12 cellular contexts compared by ENCODE assay signal in genomic region chr3:126181398-126181725, GRCh38. TPM values are rescaled to one million over a fixed set of nuclear protein-coding genes. Genes with fewer than 3 reads are reported as not detected.
A peak's percentile ranks its signal among the peaks of the same experiment; 100 is the strongest.
DNase-seq lines count a peak whose midpoint lies in the region; ATAC-seq and TF ChIP-seq lines count a peak whose summit lies in the region.
"Had no signal": no experiment of that assay in that cellular context is flagged by ENCODE, and none has a peak within 500 bp of the region (broad histone marks: within the 10 kb centered on the region; RNA-seq: fewer than 3 reads in every experiment).

No MANE protein-coding gene starts in this region.

- no peak for TF ChIP-seq CTCF in left ventricle myocardium inferior (IDR thresholded peaks at IDR 0.05; ENCODE audit: borderline replicate concordance)

- no peak overlapping the region for H3K14ac ChIP-seq in neuronal stem cell (ENCODE audit: low read length)

- H3K4me2 ChIP-seq in neuronal stem cell (ENCODE audit: insufficient read depth, low read length, poor library complexity, severe bottlenecking), result peak overlapping the region; percentile 100

- H3K36me3 ChIP-seq in left ventricle myocardium inferior, result no peaks in the 10 kb centered on the region
- no peaks in the 10 kb centered on the region for H3K36me3 ChIP-seq in neuronal stem cell (replicated peaks in 1 of 2; ENCODE audit: control insufficient read depth in 2 of 2, insufficient read depth in 2 of 2, low read length in 2 of 2)
- H3K36me3 ChIP-seq in aorta (ENCODE audit: control insufficient read depth in 1 of 2, insufficient read depth in 2 of 2, low read length in 1 of 2), result no peaks in the 10 kb centered on the region

- no peak overlapping the region for H2BK5ac ChIP-seq in neuronal stem cell (ENCODE audit: low read length)

- H2BK15ac ChIP-seq in neuronal stem cell (ENCODE audit: low read length), result peak overlapping the region; percentile 1

- H3K27ac ChIP-seq in left ventricle myocardium inferior (replicated peaks) (peak overlapping the region; percentile 93), neuronal stem cell (replicated peaks; ENCODE audit: low read length) (no peak overlapping the region), aorta (ENCODE audit: low read depth in 1 of 2, low read length in 2 of 2) (peak overlapping the region; percentile 0 to 63)

- no peak overlapping the region for H3K4ac ChIP-seq in neuronal stem cell (ENCODE audit: low read length)

- H3K4me1 ChIP-seq in left ventricle myocardium inferior (peaks cover 30% of the 10 kb centered on the region), neuronal stem cell (ENCODE audit: control insufficient read depth in 2 of 2, insufficient read depth in 1 of 2, low read depth in 1 of 2, low read length in 2 of 2) (peaks cover 0 to 8% of the 10 kb centered on the region in 2 donors), aorta (ENCODE audit: control insufficient read depth in 1 of 2, insufficient read depth in 2 of 2, low read length in 2 of 2) (no peaks in the 10 kb centered on the region)

- H3K9me3 ChIP-seq in left ventricle myocardium inferior (replicated peaks), result no peaks in the 10 kb centered on the region
- H3K9me3 ChIP-seq in neuronal stem cell (replicated peaks in 1 of 2; ENCODE audit: control insufficient read depth in 2 of 2, insufficient read depth in 1 of 2, low read depth in 1 of 2, low read length in 2 of 2), result peaks cover 0 to 4% of the 10 kb centered on the region in 2 donors
- no peaks in the 10 kb centered on the region for H3K9me3 ChIP-seq in aorta (ENCODE audit: control insufficient read depth, low read length)

- H2AFZ ChIP-seq in neuronal stem cell (ENCODE audit: low read length), result peak overlapping the region; percentile 91

- no peak overlapping the region for H4K8ac ChIP-seq in neuronal stem cell (ENCODE audit: low read depth, low read length)

- WGBS in neuronal stem cell (ENCODE audit: extremely low coverage in 2 of 2, insufficient read length in 2 of 2, insufficient replicate concordance in 1 of 2), 2 donors, result no CpG with 5 or more reads among the region's 1 CpG
- WGBS in aorta, 2 donors, result 17 to 25% methylated on average over 1 of the region's 1 CpG

- H2BK12ac ChIP-seq in neuronal stem cell (ENCODE audit: low read length), result no peak overlapping the region

- H2BK120ac ChIP-seq in neuronal stem cell (ENCODE audit: low read depth, low read length), result no peak overlapping the region

- no peak overlapping the region for H4K91ac ChIP-seq in neuronal stem cell (ENCODE audit: low read depth, low read length, poor library complexity)

- DNase-seq in left ventricle myocardium inferior (no peak), left cardiac atrium (no peak), neuronal stem cell (ENCODE audit: low spot score) (no peak), aorta (no peak)
- DNase-seq: activated CD4-positive, alpha-beta T cell treated with anti-CD3 and anti-CD28 coated beads, Interleukin-2, amount 50 U/mL, for 48 hours; Kasumi-1; stimulated activated naive CD4-positive, alpha-beta T cell had no signal

- intact Hi-C loops in left ventricle myocardium inferior (cut with micrococcal nuclease) (no loop called here), left cardiac atrium (cut with DNase I) (no loop called here), aorta (cut with DNase I) (no loop called here)

- no peak overlapping the region for H3K23ac ChIP-seq in neuronal stem cell (ENCODE audit: low read depth, low read length, poor library complexity)

- H3K27me3 ChIP-seq in left ventricle myocardium inferior (ENCODE audit: low read depth), result peaks cover 22% of the 10 kb centered on the region
- H3K27me3 ChIP-seq in neuronal stem cell (ENCODE audit: control insufficient read depth in 3 of 3, insufficient read depth in 3 of 3, low read depth in 1 of 3, low read length in 3 of 3), result peaks cover 0 to 65% (median 14%) of the 10 kb centered on the region in 3 experiments
- H3K27me3 ChIP-seq in aorta (ENCODE audit: control insufficient read depth in 1 of 2, insufficient read depth in 2 of 2, low read length in 1 of 2), result no peaks in the 10 kb centered on the region

- no peaks in the 10 kb centered on the region for H3K79me1 ChIP-seq in neuronal stem cell (ENCODE audit: low read depth, low read length)

- no peak overlapping the region for H3K9ac ChIP-seq in neuronal stem cell (ENCODE audit: low read depth, low read length, poor library complexity)

- H3K4me3 ChIP-seq in left ventricle myocardium inferior, result peak overlapping the region; percentile 76
- no peak overlapping the region for H3K4me3 ChIP-seq in neuronal stem cell (ENCODE audit: low read length in 2 of 2)
- H3K4me3 ChIP-seq in aorta (ENCODE audit: low read length in 2 of 2), result no peak overlapping the region

- H3K18ac ChIP-seq in neuronal stem cell (ENCODE audit: low read length), result no peak overlapping the region

- ATAC-seq in left cardiac atrium, result no peak
- peak; percentile 75 for ATAC-seq in esophagus mucosa
- no peak for ATAC-seq in aorta (ENCODE audit: low FRiP score)
- ATAC-seq in GM21447 (IDR thresholded peaks at IDR 0.05; ENCODE audit: unreplicated experiment), result no peak
- no peak for ATAC-seq in GM19351 (IDR thresholded peaks at IDR 0.05; ENCODE audit: unreplicated experiment)
- ATAC-seq in GM21717 (IDR thresholded peaks at IDR 0.05; ENCODE audit: unreplicated experiment), result no peak

- H2AK5ac ChIP-seq in neuronal stem cell (ENCODE audit: low read depth, low read length), result no peak overlapping the region

RNA-seq across cellular contexts. Expression of gene ALDH1L1, which starts 1.0 kb away (rescaled TPM):
- total RNA-seq in left ventricle myocardium inferior (24.3 TPM), left cardiac atrium (10 to 100 TPM; 20.2 to 22.9 TPM), esophagus mucosa (4.5 TPM), aorta (10 to 100 TPM; 10.9 to 31.2 TPM)
- polyA plus RNA-seq in neuronal stem cell (2013, experiment 1 of 2), result 0.57 TPM
- 0.60 TPM for polyA plus RNA-seq in neuronal stem cell (2013, experiment 2 of 2)
- polyA plus RNA-seq in aorta, result 10 to 100 TPM; 14.4 to 91.2 TPM
- total RNA-seq: G401 had no signal
